ENCODE assay signal across 12 cellular contexts in the genomic region with DNA sequence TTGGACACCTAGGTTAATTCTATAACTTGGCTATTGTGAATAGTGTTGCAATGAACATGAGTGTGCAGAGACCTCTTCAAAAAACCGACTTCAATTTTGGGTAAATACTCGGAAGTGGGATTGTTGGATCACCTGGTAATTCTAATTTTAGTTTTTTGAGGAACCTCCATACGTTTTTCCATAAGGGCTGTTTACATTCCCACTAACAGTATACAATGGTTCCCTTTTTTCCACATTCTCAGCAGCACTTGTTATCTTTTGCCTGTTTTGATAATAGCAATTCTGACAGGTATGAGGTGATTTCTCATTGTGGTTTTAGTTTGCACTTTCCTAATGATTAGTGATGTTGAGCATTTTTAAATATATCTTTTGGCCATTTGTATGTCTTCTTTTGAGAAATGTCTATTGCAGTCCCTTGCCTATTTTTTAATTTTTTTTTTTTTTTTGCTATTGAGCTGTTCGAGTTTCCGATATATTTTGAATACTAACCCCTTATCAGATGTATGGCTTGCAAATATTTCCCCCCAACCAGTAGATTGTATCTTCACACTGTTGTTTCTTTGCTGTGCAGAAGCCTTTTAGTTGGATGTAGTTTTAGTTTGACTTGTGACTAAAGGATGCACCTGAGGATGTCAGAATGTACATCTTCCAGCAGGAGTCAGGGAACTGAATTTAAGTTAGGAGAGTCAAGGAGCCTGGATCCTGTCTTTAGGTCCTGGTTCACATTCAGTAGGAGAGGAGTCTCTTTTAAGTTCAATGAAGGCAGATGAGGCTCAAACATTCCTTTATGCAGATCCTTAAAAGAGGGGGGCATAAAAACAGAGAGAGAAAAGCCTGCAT.
DNase-seq lines count a peak whose midpoint lies in the region; ATAC-seq and TF ChIP-seq lines count a peak whose summit lies in the region.
"Had no signal": no experiment of that assay in that cellular context is flagged by ENCODE, and none has a peak within 500 bp of the region (broad histone marks: within the 10 kb centered on the region; RNA-seq: fewer than 3 reads in every experiment).

No MANE protein-coding gene starts in this region.

- H4K20me1 ChIP-seq in HCT116 (ENCODE audit: insufficient read depth) (no peaks in the 10 kb centered on the region), neural progenitor cell (ENCODE audit: low read depth) (no peaks in the 10 kb centered on the region)

- H3K79me2 ChIP-seq in HCT116 (ENCODE audit: insufficient read depth, low read length) = no peaks in the 10 kb centered on the region
- H3K79me2 ChIP-seq in neural progenitor cell (ENCODE audit: low read depth) = no peaks in the 10 kb centered on the region

- H3K27ac Mint-ChIP-seq in neural progenitor cell = no peak overlapping the region
- H3K27ac Mint-ChIP-seq in activated naive CD4-positive, alpha-beta T cell treated with anti-CD3 and anti-CD28 coated beads, Interleukin-2, amount 50 U/mL, for 72 hours = no peak overlapping the region

- H3K4me1 Mint-ChIP-seq in activated T-cell treated with anti-CD3 and anti-CD28 coated beads, Interleukin-2, amount 50 U/mL, for 4 hours (ENCODE audit: low read depth) = peaks cover 14% of the 10 kb centered on the region
- peaks cover 13% of the 10 kb centered on the region for H3K4me1 Mint-ChIP-seq in neural progenitor cell

- 0 out of 2 replicates have a peak, but pooled peaks cover 8% of the 10 kb centered on the region for H3K27me3 ChIP-seq in HCT116 (ENCODE audit: insufficient read depth, low read length)
- H3K27me3 ChIP-seq in neural progenitor cell = no peaks in the 10 kb centered on the region
- H3K27me3 ChIP-seq: ascending aorta had no signal

- peak; percentile 38 to 43 for ATAC-seq in activated T-cell treated with anti-CD3 and anti-CD28 coated beads, Interleukin-2, amount 50 U/mL, for 4 hours
- ATAC-seq in HCT116 = peak; percentile 58
- ATAC-seq in HG03520 (IDR thresholded peaks at IDR 0.05; ENCODE audit: unreplicated experiment) = peak; percentile 15
- ATAC-seq in activated naive CD4-positive, alpha-beta T cell treated with anti-CD3 and anti-CD28 coated beads, Interleukin-2, amount 50 U/mL, for 72 hours = no peak
- no peak for ATAC-seq in HG03108 (IDR thresholded peaks at IDR 0.05; ENCODE audit: unreplicated experiment)

- no peaks in the 10 kb centered on the region for H3K36me3 Mint-ChIP-seq in activated T-cell treated with anti-CD3 and anti-CD28 coated beads, Interleukin-2, amount 50 U/mL, for 4 hours (ENCODE audit: insufficient read depth)
- no peaks in the 10 kb centered on the region for H3K36me3 Mint-ChIP-seq in neural progenitor cell
- no peaks in the 10 kb centered on the region for H3K36me3 Mint-ChIP-seq in activated naive CD4-positive, alpha-beta T cell treated with anti-CD3 and anti-CD28 coated beads, Interleukin-2, amount 50 U/mL, for 72 hours

- no peak overlapping the region for H3K4me2 ChIP-seq in HCT116 (ENCODE audit: low read length)
- no peak overlapping the region for H3K4me2 ChIP-seq in neural progenitor cell

- H3K36me3 ChIP-seq in HCT116 (ENCODE audit: control insufficient read depth in 1 of 2, insufficient read depth in 2 of 2, low read length in 2 of 2) (no peaks in the 10 kb centered on the region), neural progenitor cell (no peaks in the 10 kb centered on the region)
- H3K36me3 ChIP-seq: ascending aorta, heart left ventricle, lower lobe of right lung had no signal

- POLR2A ChIA-PET in HCT116 (lab: Charles Lee) = no interaction called here

- H3K4me3 Mint-ChIP-seq in activated T-cell treated with anti-CD3 and anti-CD28 coated beads, Interleukin-2, amount 50 U/mL, for 4 hours = no peak overlapping the region
- no peak overlapping the region for H3K4me3 Mint-ChIP-seq in neural progenitor cell

- H3F3A ChIP-seq in neural progenitor cell (ENCODE audit: low read depth) = no peaks in the 10 kb centered on the region

- H3K9ac ChIP-seq in HCT116 (ENCODE audit: low read length) (no peak overlapping the region), neural progenitor cell (no peak overlapping the region)

- H3K9me2 ChIP-seq in HCT116 (ENCODE audit: insufficient read depth) = no peaks in the 10 kb centered on the region

- TF ChIP-seq RAD21 in HCT116 (IDR thresholded peaks at IDR 0.05; ENCODE audit: low read depth) = no peak

- no peaks in the 10 kb centered on the region for H3K9me3 Mint-ChIP-seq in activated T-cell treated with anti-CD3 and anti-CD28 coated beads, Interleukin-2, amount 50 U/mL, for 4 hours
- H3K9me3 Mint-ChIP-seq in neural progenitor cell = peaks cover 35% of the 10 kb centered on the region
- H3K9me3 Mint-ChIP-seq in activated naive CD4-positive, alpha-beta T cell treated with anti-CD3 and anti-CD28 coated beads, Interleukin-2, amount 50 U/mL, for 72 hours = no peaks in the 10 kb centered on the region
- H3K9me3 Mint-ChIP-seq: effector memory CD8-positive, alpha-beta T cell had no signal

- H3K4me1 ChIP-seq in HCT116 (ENCODE audit: control insufficient read depth in 1 of 2, insufficient read depth in 2 of 2, low read length in 2 of 2) (no peaks in the 10 kb centered on the region), neural progenitor cell (no peaks in the 10 kb centered on the region)
- H3K4me1 ChIP-seq: ascending aorta, heart left ventricle, lower lobe of right lung had no signal

- TF ChIP-seq POLR2A in HCT116 (IDR thresholded peaks at IDR 0.05; ENCODE audit: borderline replicate concordance, extremely low read depth, insufficient read depth, insufficient read length) = no peak

- CTCF ChIA-PET in HCT116 (lab: Charles Lee) = interaction anchor here (0.7 to 2.7 kb wide), 12 partner anchors 8 to 893 kb away, joined by 3 to 57 read pairs (median 5); no protein-coding TSS in a partner anchor

- no TSS peak for BruUV-seq in HCT116 (replicated peaks; lab: Mats Ljungman, UMichigan)

- no peaks in the 10 kb centered on the region for H3K9me3 ChIP-seq in HCT116 (ENCODE audit: control insufficient read depth in 1 of 2, insufficient read depth in 1 of 2, low read depth in 1 of 2, low read length in 2 of 2)
- no peaks in the 10 kb centered on the region for H3K9me3 ChIP-seq in neural progenitor cell (ENCODE audit: low read depth)
- H3K9me3 ChIP-seq: ascending aorta, heart left ventricle, lower lobe of right lung had no signal

- no peak for DNase-seq in activated T-cell treated with anti-CD3 and anti-CD28 coated beads, Interleukin-2, amount 50 U/mL, for 4 hours
- DNase-seq in activated T-cell treated with anti-CD3 and anti-CD28 coated beads for 4 hours (no peak), HCT116 (ENCODE audit: low read depth, low spot score) (no peak), neural progenitor cell (ENCODE audit: low spot score) (no peak), DMS53 treated with DMSO at 0.1 percent for 48 hours (lab: John Stamatoyannopoulos, UW; ENCODE audit: unreplicated experiment) (no peak)
- no peak for DNase-seq in activated naive CD4-positive, alpha-beta T cell treated with anti-CD3 and anti-CD28 coated beads, Interleukin-2, amount 50 U/mL, for 72 hours (ENCODE audit: low spot score in 2 of 2)
- DNase-seq: lower lobe of right lung had no signal

- no peak for TF ChIP-seq CTCF in HCT116 (IDR thresholded peaks at IDR 0.05 in 2 of 3, conservative IDR thresholded peaks at IDR 0.05 in 1 of 3; ENCODE audit: borderline replicate concordance in 1 of 3, insufficient read depth in 1 of 3, low read depth in 2 of 3, low read length in 2 of 3)
- TF ChIP-seq CTCF in neural progenitor cell (IDR thresholded peaks at IDR 0.05) = no peak

- H3K27ac ChIP-seq in HCT116 (ENCODE audit: low read depth, low read length) = no peak overlapping the region
- H3K27ac ChIP-seq in neural progenitor cell = no peak overlapping the region
- H3K27ac ChIP-seq: ascending aorta, heart left ventricle, lower lobe of right lung had no signal

- RAD21 ChIA-PET in HCT116 (lab: Charles Lee; ENCODE audit: low non-redundant PET in 1 of 2, low total read pairs in 2 of 2, uncharacterized antibody in 2 of 2, unreplicated experiment in 2 of 2) = interaction anchor here (0.8 to 1.5 kb wide), 3 partner anchors 48 to 66 kb away, joined by 3 to 7 read pairs (median 4); no protein-coding TSS in a partner anchor

- intact Hi-C loops in HCT116 (cut with micrococcal nuclease) = loop anchor here (1.0 kb wide), 2 partner anchors 48 to 436 kb away; no protein-coding TSS in a partner anchor

- peak overlapping the region; percentile 84 for H2AFZ ChIP-seq in HCT116 (ENCODE audit: low read depth, low read length, poor library complexity, severe bottlenecking)
- H2AFZ ChIP-seq in neural progenitor cell (replicated peaks) = peak overlapping the region; percentile 92

- H3K4me3 ChIP-seq in HCT116 (replicated peaks in 1 of 2; ENCODE audit: low read depth in 1 of 2, low read length in 2 of 2) = no peak overlapping the region
- no peak overlapping the region for H3K4me3 ChIP-seq in neural progenitor cell
- H3K4me3 ChIP-seq: ascending aorta, heart left ventricle, lower lobe of right lung had no signal

- no peaks in the 10 kb centered on the region for H3K27me3 Mint-ChIP-seq in activated T-cell treated with anti-CD3 and anti-CD28 coated beads, Interleukin-2, amount 50 U/mL, for 4 hours (ENCODE audit: low read depth)
- H3K27me3 Mint-ChIP-seq in neural progenitor cell (ENCODE audit: insufficient read depth, low read depth) = no peaks in the 10 kb centered on the region
- H3K27me3 Mint-ChIP-seq: effector memory CD8-positive, alpha-beta T cell had no signal

TF ChIP-seq in HCT116, 20 proteins besides CTCF, POLR2A, EP300 and RAD21 (continues in another document):
- TF ChIP-seq SP1 (IDR thresholded peaks at IDR 0.05; ENCODE audit: low read depth) (no peak), POLR2AphosphoS5 (IDR thresholded peaks at IDR 0.05; ENCODE audit: low read depth, low read length) (no peak), CBX3 (IDR thresholded peaks at IDR 0.05; ENCODE audit: low read depth) (no peak), FOSL1 (IDR thresholded peaks at IDR 0.05; ENCODE audit: low read depth) (no peak), ELF1 (IDR thresholded peaks at IDR 0.05; ENCODE audit: borderline replicate concordance, low read depth) (no peak), EZH2 (IDR thresholded peaks at IDR 0.05) (no peak), ZFX (IDR thresholded peaks at IDR 0.05) (no peak), YY1 (IDR thresholded peaks at IDR 0.05; ENCODE audit: extremely low read depth, insufficient replicate concordance, low read depth, low read length) (no peak), EZH2phosphoT487 (IDR thresholded peaks at IDR 0.05; ENCODE audit: borderline replicate concordance) (no peak), TCF7L2 (IDR thresholded peaks at IDR 0.05; ENCODE audit: borderline replicate concordance, extremely low read depth, insufficient read depth, insufficient read length) (no peak), SIN3A (IDR thresholded peaks at IDR 0.05; ENCODE audit: low read depth) (no peak)

Comparison
In these comparisons a context has a peak if more than half of its experiments do, and no peak if none do; other contexts are left out.
1. ATAC-seq: peak in activated T-cell treated with anti-CD3 and anti-CD28 coated beads, Interleukin-2, amount 50 U/mL, for 4 hours (2 of 2), HCT116 (single experiment) and HG03520 (single experiment); none in activated naive CD4-positive, alpha-beta T cell treated with anti-CD3 and anti-CD28 coated beads, Interleukin-2, amount 50 U/mL, for 72 hours (0 of 2) and HG03108 (single experiment).